ENCODE assay signal across 23 cellular contexts in the genomic region with DNA sequence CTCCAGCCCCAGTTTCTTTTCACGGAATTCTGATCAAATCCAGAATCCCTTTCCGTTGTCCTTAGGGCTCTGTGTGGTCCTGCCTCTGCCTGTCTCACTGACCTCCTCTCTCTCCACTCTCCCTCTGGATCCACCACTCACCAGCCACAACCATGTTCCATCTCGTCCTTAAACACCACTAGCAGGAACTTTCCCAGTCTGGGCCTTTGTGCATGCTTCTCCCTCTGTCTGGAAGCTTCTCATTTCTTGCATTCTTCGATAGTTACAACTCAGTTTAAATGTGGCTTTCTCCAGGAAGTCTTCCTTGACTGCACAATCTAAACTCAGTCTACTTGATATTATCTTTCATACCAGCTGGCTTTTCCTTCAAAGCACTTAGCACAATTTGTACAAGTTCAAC.
"Had no signal": no experiment of that assay in that cellular context is flagged by ENCODE, and none has a peak within 500 bp of the region (broad histone marks: within the 10 kb centered on the region; RNA-seq: fewer than 3 reads in every experiment).

No MANE protein-coding gene starts in this region.

- FAIRE-seq: TTC549 had no signal

- H3K9me3 Mint-ChIP-seq: activated naive CD4-positive, alpha-beta T cell treated with anti-CD3 and anti-CD28 coated beads, Interleukin-2, amount 50 U/mL, for 24 hours; stimulated activated naive CD8-positive, alpha-beta T cell treated with anti-CD3 and anti-CD28 coated beads, Interleukin-15, Interleukin-2, amounts not matched to agents 100 ng/mL and 50 ng/mL, for 24 hours; type B pancreatic cell had no signal

- H3K4me3 Mint-ChIP-seq: activated B cell treated with CpG ODN at 0.5 μM for 24 hours; activated CD8-positive, alpha-beta T cell treated with anti-CD3 and anti-CD28 coated beads, Interleukin-2, amount 10 ng/mL, durations not matched to agents 7 days and 5 days; activated naive CD4-positive, alpha-beta T cell treated with anti-CD3 and anti-CD28 coated beads, Interleukin-2, amount 50 U/mL, for 24 hours; brain; central memory CD8-positive, alpha-beta T cell; naive thymus-derived CD8-positive, alpha-beta T cell; stimulated activated naive CD8-positive, alpha-beta T cell treated with anti-CD3 and anti-CD28 coated beads, Interleukin-15, Interleukin-2, amounts not matched to agents 100 ng/mL and 50 ng/mL, for 24 hours; type B pancreatic cell had no signal

- H3K36me3 Mint-ChIP-seq: brain, type B pancreatic cell had no signal

- H3K36me3 ChIP-seq: esophagus squamous epithelium, suprapubic skin had no signal

- DNase-seq: activated B cell treated with CpG ODN at 0.5 μM for 24 hours; activated CD4-positive, alpha-beta T cell treated with anti-CD3 and anti-CD28 coated beads for 48 hours; activated CD8-positive, alpha-beta memory T cell treated with anti-CD3 and anti-CD28 coated beads, Interleukin-2, amount 50 U/mL, for 4 hours; activated CD8-positive, alpha-beta T cell treated with anti-CD3 and anti-CD28 coated beads, Interleukin-2, amount 10 ng/mL, durations not matched to agents 7 days and 5 days; activated effector memory CD4-positive, alpha-beta T cell treated with anti-CD3 and anti-CD28 coated beads, Interleukin-2, amount 50 U/mL, for 16 hours; activated T-cell treated with anti-CD3 and anti-CD28 coated beads, Interleukin-2, amount 50 U/mL, for 48 hours; cortex of kidney; effector CD4-positive, alpha-beta T cell; esophagus squamous epithelium; foreskin fibroblast; mucosa of descending colon; naive thymus-derived CD8-positive, alpha-beta T cell; nucleus accumbens; right cardiac atrium; SW 1271 had no signal

- H3K4me3 ChIP-seq: esophagus squamous epithelium, mucosa of descending colon, suprapubic skin had no signal

- H3K4me1 Mint-ChIP-seq: activated B cell treated with CpG ODN at 0.5 μM for 24 hours; activated naive CD4-positive, alpha-beta T cell treated with anti-CD3 and anti-CD28 coated beads, Interleukin-2, amount 50 U/mL, for 24 hours; central memory CD8-positive, alpha-beta T cell had no signal

- H3K9me3 ChIP-seq: mucosa of descending colon, suprapubic skin had no signal

- ATAC-seq: activated CD8-positive, alpha-beta T cell treated with anti-CD3 and anti-CD28 coated beads, Interleukin-2, amount 10 ng/mL, durations not matched to agents 7 days and 5 days; mucosa of descending colon; naive thymus-derived CD8-positive, alpha-beta T cell; right cardiac atrium had no signal

- H3K27ac Mint-ChIP-seq: activated B cell treated with CpG ODN at 0.5 μM for 24 hours; activated CD8-positive, alpha-beta T cell treated with anti-CD3 and anti-CD28 coated beads, Interleukin-2, amount 10 ng/mL, durations not matched to agents 7 days and 5 days; activated naive CD4-positive, alpha-beta T cell treated with anti-CD3 and anti-CD28 coated beads, Interleukin-2, amount 50 U/mL, for 24 hours; brain; naive thymus-derived CD8-positive, alpha-beta T cell; progenitor cell of endocrine pancreas; stimulated activated naive CD8-positive, alpha-beta T cell treated with anti-CD3 and anti-CD28 coated beads, Interleukin-15, Interleukin-2, amounts not matched to agents 100 ng/mL and 50 ng/mL, for 24 hours had no signal

- H3K27me3 Mint-ChIP-seq: activated B cell treated with CpG ODN at 0.5 μM for 24 hours; central memory CD8-positive, alpha-beta T cell; type B pancreatic cell had no signal

- H3K27ac ChIP-seq: esophagus squamous epithelium, suprapubic skin had no signal
